24 cellular contexts compared by ENCODE assay signal in the genomic region with DNA sequence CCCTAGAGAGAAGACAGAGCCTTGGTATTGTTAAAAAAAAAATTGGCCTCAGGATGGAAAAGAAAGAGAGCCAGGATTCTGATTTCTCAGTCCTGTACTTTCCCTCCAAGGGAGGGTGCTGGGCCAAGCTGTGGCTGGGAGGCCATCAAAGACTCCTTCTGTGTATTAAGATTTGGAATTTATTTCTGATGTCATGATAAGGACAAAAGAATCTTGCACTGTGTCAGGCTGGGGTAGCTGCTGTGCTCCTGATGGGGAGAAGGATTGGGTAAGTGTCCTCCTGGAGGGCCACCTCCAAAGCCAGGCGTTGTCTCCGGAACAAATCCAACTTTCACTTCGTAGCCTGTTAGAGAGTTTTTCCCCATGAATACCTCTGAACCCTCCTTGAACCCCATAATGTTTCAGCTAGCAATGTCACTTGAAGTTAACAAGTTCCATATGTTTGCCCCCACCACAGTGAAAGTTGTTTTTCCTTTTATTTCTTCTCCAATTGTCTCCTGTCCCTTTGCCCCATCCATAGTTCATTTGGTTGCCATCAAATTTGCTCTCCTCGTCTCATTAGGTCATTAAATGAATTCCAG. TPM values are rescaled to one million over a fixed set of nuclear protein-coding genes. Genes with fewer than 3 reads are reported as not detected.
DNase-seq lines count a peak whose midpoint lies in the region; ATAC-seq and TF ChIP-seq lines count a peak whose summit lies in the region.
"Had no signal": no experiment of that assay in that cellular context is flagged by ENCODE, and none has a peak within 500 bp of the region (broad histone marks: within the 10 kb centered on the region; RNA-seq: fewer than 3 reads in every experiment).

No MANE protein-coding gene starts in this region.

- no peak for TF ChIP-seq CTCF in AG10803 (conservative IDR thresholded peaks at IDR 0.05; ENCODE audit: low read length)
- TF ChIP-seq CTCF in WI38 (IDR thresholded peaks at IDR 0.05; ENCODE audit: low read depth, low read length), result no peak

- ATAC-seq in sciatic nerve, result peak; percentile 83
- ATAC-seq: activated CD4-positive, CD25-positive, alpha-beta regulatory T cell treated with anti-CD3 and anti-CD28 coated beads, Interleukin-2, amount 50 U/mL, for 24 hours had no signal

- H3K4me3 ChIP-seq in AG10803 (ENCODE audit: low read length) (peak overlapping the region; percentile 37; the same call in 1 of the 2 replicates), WI38 (ENCODE audit: low read depth, low read length) (peak overlapping the region; percentile 45)
- H3K4me3 ChIP-seq: PC-9, suprapubic skin had no signal

- intact Hi-C loops in sciatic nerve (cut with DNase I), result no loop called here

- DNase-seq in AG10803 (ENCODE audit: low read depth) (peak; percentile 41), globus pallidus (ENCODE audit: low spot score) (peak; percentile 64), sciatic nerve (ENCODE audit: low spot score) (no peak), cerebellar nuclear complex (lab: John Stamatoyannopoulos, UW) (no peak), RKO (ENCODE audit: low spot score) (no peak), NCI-H2171 (lab: John Stamatoyannopoulos, UW) (no peak)
- no peak for DNase-seq in activated CD8-positive, alpha-beta memory T cell treated with anti-CD3 and anti-CD28 coated beads for 24 hours
- DNase-seq: activated CD4-positive, alpha-beta memory T cell treated with anti-CD3 and anti-CD28 coated beads, Interleukin-2, amount 10 ng/mL, durations not matched to agents 7 days and 5 days; activated gamma-delta T cell; activated T-cell treated with anti-CD3 and anti-CD28 coated beads for 4 hours; cortex of kidney; glutamatergic neuron; kidney glomerular epithelial cell; NCI-H1694; NCI-H2171 treated with DMSO at 0.1 percent for 48 hours; NCI-H524 treated with DMSO at 0.1 percent for 48 hours; NK-92 treated with Interleukin-12 subunit alpha and Interleukin-12 subunit beta, amount 100 ng/mL, for 24 hours; PC-9; SHP77 treated with DMSO at 0.1 percent for 48 hours had no signal

RNA-seq across cellular contexts. Expression of gene CLDN11, which starts 30.0 kb away (rescaled TPM):
- total RNA-seq in sciatic nerve, result 88.2 TPM
- total RNA-seq: activated CD4-positive, alpha-beta memory T cell treated with anti-CD3 and anti-CD28 coated beads, Interleukin-2, amount 10 ng/mL, durations not matched to agents 7 days and 5 days; HT1080; myocyte had no signal

Comparison
In these comparisons a context has a peak if more than half of its experiments do, and no peak if none do; other contexts are left out.
1. DNase-seq: peak in AG10803 (single experiment) and globus pallidus (single experiment); none in sciatic nerve (single experiment), cerebellar nuclear complex (0 of 2), RKO (single experiment), activated CD8-positive, alpha-beta memory T cell treated with anti-CD3 and anti-CD28 coated beads for 24 hours (single experiment) and NCI-H2171 (single experiment).